1 cellular context compared by ENCODE assay signal in the genomic region with DNA sequence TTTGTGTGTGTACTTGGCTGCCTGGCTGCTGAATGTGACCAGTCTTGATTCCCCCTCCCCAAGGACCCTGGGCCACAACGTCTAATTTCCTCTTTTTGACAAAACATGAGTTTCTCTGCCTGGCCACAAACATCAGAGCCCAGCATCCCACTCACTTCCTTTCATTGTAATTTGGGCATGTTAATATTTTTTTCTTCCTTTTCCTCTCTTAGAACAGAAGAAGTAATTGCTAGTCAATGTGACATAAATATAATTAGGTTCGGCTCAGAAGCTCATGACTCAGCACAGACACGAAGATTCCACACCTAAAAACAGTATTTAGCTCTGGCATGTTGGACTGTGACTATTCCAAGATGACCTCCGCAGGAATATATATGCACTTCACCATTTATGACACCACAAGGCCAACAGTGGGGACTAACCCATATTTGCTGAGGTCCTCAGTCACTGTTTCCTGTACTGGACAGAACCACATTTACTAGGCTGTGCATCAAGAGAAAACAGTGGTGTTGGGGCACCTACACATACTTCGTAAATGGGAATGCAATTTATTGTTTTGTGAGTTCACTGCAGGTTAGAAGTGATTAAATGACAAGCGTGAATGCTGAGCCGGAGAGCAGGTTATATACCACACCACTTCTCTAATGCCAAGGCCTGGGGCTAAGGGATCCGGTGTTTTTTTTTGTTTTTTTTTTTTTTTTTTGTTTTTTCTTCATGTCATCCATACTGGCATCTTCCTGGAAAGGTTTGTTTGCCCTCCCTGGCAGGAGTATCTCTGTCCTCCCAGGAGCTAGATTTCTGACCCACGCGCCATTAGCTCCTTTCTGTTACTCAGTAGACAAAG.
TF ChIP-seq lines count a peak whose summit lies in the region.

No MANE protein-coding gene starts in this region.

TF ChIP-seq in H1, 55 proteins besides CTCF, POLR2A, EP300 and RAD21:
- TF ChIP-seq BRCA1 (IDR thresholded peaks at IDR 0.05; ENCODE audit: low read depth, low read length): no peak
- TF ChIP-seq SP1 (IDR thresholded peaks at IDR 0.05; ENCODE audit: low read depth, low read length): no peak
- no peak for TF ChIP-seq TAF1 (IDR thresholded peaks at IDR 0.05; ENCODE audit: low read depth, low read length)
- TF ChIP-seq POU5F1 (IDR thresholded peaks at IDR 0.05; ENCODE audit: low read depth, low read length): no peak
- no peak for TF ChIP-seq NANOG (IDR thresholded peaks at IDR 0.05; ENCODE audit: insufficient read depth, low read depth, low read length, poor library complexity, severe bottlenecking)
- TF ChIP-seq, protein P1, sequence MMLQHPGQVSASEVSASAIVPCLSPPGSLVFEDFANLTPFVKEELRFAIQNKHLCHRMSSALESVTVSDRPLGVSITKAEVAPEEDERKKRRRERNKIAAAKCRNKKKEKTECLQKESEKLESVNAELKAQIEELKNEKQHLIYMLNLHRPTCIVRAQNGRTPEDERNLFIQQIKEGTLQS (IDR thresholded peaks at IDR 0.05; ENCODE audit: insufficient read depth, low read depth, low read length): no peak
- no peak for TF ChIP-seq FOSL1 (IDR thresholded peaks at IDR 0.05; ENCODE audit: insufficient read depth, low read depth, low read length)
- no peak for TF ChIP-seq GTF2F1 (IDR thresholded peaks at IDR 0.05; ENCODE audit: borderline replicate concordance, low read depth, low read length)
- no peak for TF ChIP-seq SP4 (IDR thresholded peaks at IDR 0.05; ENCODE audit: low read length)
- TF ChIP-seq CEBPB (IDR thresholded peaks at IDR 0.05; ENCODE audit: low read depth, low read length): no peak
- no peak for TF ChIP-seq HDAC2 (IDR thresholded peaks at IDR 0.05; ENCODE audit: borderline replicate concordance in 1 of 2, low read depth in 2 of 2, low read length in 2 of 2)
- TF ChIP-seq MAFK (IDR thresholded peaks at IDR 0.05; ENCODE audit: low read depth, low read length): no peak
- no peak for TF ChIP-seq JUN (IDR thresholded peaks at IDR 0.05; ENCODE audit: low read depth, low read length)
- no peak for TF ChIP-seq GABPA (IDR thresholded peaks at IDR 0.05; ENCODE audit: borderline replicate concordance, insufficient read depth, low read length)
- no peak for TF ChIP-seq BCL11A (IDR thresholded peaks at IDR 0.05; ENCODE audit: low read depth in 2 of 2, low read length in 2 of 2)
